In genomic region chr4:37522996-37523395, GRCh38 we compare ENCODE assay signal across 15 cellular contexts.
"Had no signal": no experiment of that assay in that cellular context is flagged by ENCODE, and none has a peak within 500 bp of the region (broad histone marks: within the 10 kb centered on the region; RNA-seq: fewer than 3 reads in every experiment).

No MANE protein-coding gene starts in this region.

- H3K4me2 ChIP-seq: hepatocyte had no signal

- H3K9me3 ChIP-seq: pancreas, sigmoid colon had no signal

- H3K36me3 ChIP-seq: lower lobe of right lung, pancreas, sigmoid colon, stomach, upper lobe of left lung had no signal

- H3K4me3 ChIP-seq: hepatocyte, lower lobe of right lung, pancreas, sigmoid colon, stomach, upper lobe of left lung had no signal

- FAIRE-seq: endothelial cell of umbilical vein, keratinocyte, pancreas had no signal

- H3K27me3 ChIP-seq: hepatocyte, pancreas, sigmoid colon, stomach, upper lobe of left lung had no signal

- H2AFZ ChIP-seq: hepatocyte had no signal

- H3K4me1 ChIP-seq: lower lobe of right lung, sigmoid colon, stomach had no signal

- H3K27ac ChIP-seq: hepatocyte, lower lobe of right lung, pancreas, sigmoid colon, stomach, upper lobe of left lung had no signal

- DNase-seq: activated CD4-positive, CD25-positive, alpha-beta regulatory T cell treated with anti-CD3 and anti-CD28 coated beads, Interleukin-2, amount 50 U/mL, for 72 hours; activated gamma-delta T cell treated with Interleukin-2 at 50 U/mL for 16 hours; activated T-cell treated with anti-CD3 and anti-CD28 coated beads for 4 hours; effector CD8-positive, alpha-beta T cell; foreskin fibroblast; lower lobe of right lung; natural killer cell; pancreas; sigmoid colon; stimulated activated CD4-positive, alpha-beta T cell treated with anti-CD3 and anti-CD28 coated beads, Interleukin-4, amount 100 ng/mL, for 24 hours; stomach; upper lobe of left lung had no signal
